ENCODE assay signal across 17 cellular contexts in the genomic region with DNA sequence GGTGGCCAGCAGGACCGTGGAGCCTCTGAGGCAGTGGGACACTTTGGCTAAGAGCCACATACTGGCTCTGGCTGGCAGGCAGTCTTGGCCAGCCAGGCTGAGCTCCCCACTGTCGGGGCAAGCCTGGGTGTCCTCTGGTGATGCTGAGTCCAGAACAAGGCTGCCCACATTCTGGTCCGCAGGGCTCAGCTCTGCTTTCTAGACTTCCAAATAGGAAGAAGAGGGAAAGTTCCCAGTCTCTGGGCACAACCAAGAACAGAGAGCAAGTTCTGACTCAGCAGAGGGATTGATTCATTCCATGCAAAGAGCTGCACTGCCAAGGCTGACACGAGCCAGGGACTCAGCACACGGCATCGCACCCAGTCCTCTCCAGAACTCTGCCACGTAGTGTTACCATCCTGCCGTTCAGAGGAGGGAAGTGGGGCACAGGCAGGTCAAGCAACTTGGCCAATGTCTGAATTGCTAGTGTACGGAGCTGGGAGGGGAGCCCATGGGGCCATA. TPM values are rescaled to one million over a fixed set of nuclear protein-coding genes. Genes with fewer than 3 reads are reported as not detected.
A peak's percentile ranks its signal among the peaks of the same experiment; 100 is the strongest.
DNase-seq lines count a peak whose midpoint lies in the region; ATAC-seq lines count a peak whose summit lies in the region.
"Had no signal": no experiment of that assay in that cellular context is flagged by ENCODE, and none has a peak within 500 bp of the region (broad histone marks: within the 10 kb centered on the region; RNA-seq: fewer than 3 reads in every experiment).

No MANE protein-coding gene starts in this region.

- H3K79me2 ChIP-seq in mesendoderm (ENCODE audit: control insufficient read depth, insufficient read depth, low read length) = no peaks in the 10 kb centered on the region

- DNase-seq in AG08396 (ENCODE audit: low spot score) = peak; percentile 36
- peak; percentile 3 for DNase-seq in HCEC 1CT
- DNase-seq in dermis blood vessel endothelial cell = peak; percentile 51
- DNase-seq in kidney tubule cell (ENCODE audit: low spot score) = peak; percentile 31
- DNase-seq in mesendoderm = no peak
- DNase-seq in activated naive CD4-positive, alpha-beta T cell treated with anti-CD3 and anti-CD28 coated beads, Interleukin-2, amount 50 U/mL, for 72 hours (ENCODE audit: low spot score in 2 of 2) = no peak
- no peak for DNase-seq in NCI-H526 treated with DMSO at 0.1 percent for 48 hours (lab: John Stamatoyannopoulos, UW)
- DNase-seq: heart right ventricle; midbrain; NK-92 treated with Interleukin-12 subunit alpha and Interleukin-12 subunit beta, amount 100 ng/mL, for 24 hours; stimulated activated CD4-positive, alpha-beta T cell treated with anti-CD3 and anti-CD28 coated beads, Interleukin-2, amount 100 ng/mL, for 24 hours had no signal

- no peak overlapping the region for H2AK5ac ChIP-seq in mesendoderm (ENCODE audit: low read length)

- no peak overlapping the region for H2BK15ac ChIP-seq in mesendoderm (replicated peaks; ENCODE audit: low read depth)

- H3K9ac ChIP-seq in mesendoderm (ENCODE audit: low read length) = no peak overlapping the region

- no peak overlapping the region for H2BK5ac ChIP-seq in mesendoderm (ENCODE audit: low read length)

- no peak for ATAC-seq in HG02870 (IDR thresholded peaks at IDR 0.05; ENCODE audit: unreplicated experiment)
- no peak for ATAC-seq in activated naive CD4-positive, alpha-beta T cell treated with anti-CD3 and anti-CD28 coated beads, Interleukin-2, amount 50 U/mL, for 72 hours
- ATAC-seq: activated CD4-positive, CD25-positive, alpha-beta regulatory T cell treated with anti-CD3 and anti-CD28 coated beads, Interleukin-2, amount 50 U/mL, for 24 hours; K562; sciatic nerve had no signal

- H3K36me3 Mint-ChIP-seq in activated naive CD4-positive, alpha-beta T cell treated with anti-CD3 and anti-CD28 coated beads, Interleukin-2, amount 50 U/mL, for 72 hours = no peaks in the 10 kb centered on the region

- no peak overlapping the region for H2BK120ac ChIP-seq in mesendoderm (ENCODE audit: low read depth, low read length)

- H3K9me3 Mint-ChIP-seq in activated naive CD4-positive, alpha-beta T cell treated with anti-CD3 and anti-CD28 coated beads, Interleukin-2, amount 50 U/mL, for 72 hours = no peaks in the 10 kb centered on the region
- H3K9me3 Mint-ChIP-seq: activated T-helper 2 cell treated with anti-CD3 and anti-CD28 coated beads, Interferon-gamma antibody, Interleukin-2, Interleukin-4, amounts not matched to agents 10 μg/mL and 5 μg/mL and 100 μg/mL, durations not matched to agents 14 hours and 24 hours and 36 hours had no signal

- H3K27ac Mint-ChIP-seq in activated naive CD4-positive, alpha-beta T cell treated with anti-CD3 and anti-CD28 coated beads, Interleukin-2, amount 50 U/mL, for 72 hours = no peak overlapping the region
- H3K27ac Mint-ChIP-seq: activated T-helper 2 cell treated with anti-CD3 and anti-CD28 coated beads, Interferon-gamma antibody, Interleukin-2, Interleukin-4, amounts not matched to agents 10 μg/mL and 5 μg/mL and 100 μg/mL, durations not matched to agents 14 hours and 24 hours and 36 hours; B cell had no signal

- H3K56ac ChIP-seq in mesendoderm (ENCODE audit: low read length) = no peak overlapping the region

- H3K4ac ChIP-seq in mesendoderm (ENCODE audit: low read depth, low read length) = no peak overlapping the region

- H3K36me3 ChIP-seq in mesendoderm (ENCODE audit: control insufficient read depth, insufficient read depth, low read length) = no peaks in the 10 kb centered on the region
- H3K36me3 ChIP-seq: heart right ventricle had no signal

- no peaks in the 10 kb centered on the region for H3K27me3 ChIP-seq in mesendoderm (ENCODE audit: insufficient read depth, low read length, poor library complexity)

- H4K5ac ChIP-seq in mesendoderm (ENCODE audit: low read length) = no peak overlapping the region

- no peak overlapping the region for H3K23ac ChIP-seq in mesendoderm (ENCODE audit: low read length)

- no peak overlapping the region for H4K8ac ChIP-seq in mesendoderm (ENCODE audit: low read depth, low read length)

- H3K18ac ChIP-seq in mesendoderm (ENCODE audit: low read length) = no peak overlapping the region

- no peak overlapping the region for H3K27ac ChIP-seq in mesendoderm (ENCODE audit: low read depth, low read length)

- no peak overlapping the region for H3K4me2 ChIP-seq in mesendoderm (ENCODE audit: low read length)

- WGBS in mesendoderm (ENCODE audit: extremely low coverage, insufficient coverage, low lambda C conversion rate) = no CpG with 5 or more reads among the region's 9 CpGs

- H3K4me3 ChIP-seq in mesendoderm (ENCODE audit: low read length) = no peak overlapping the region
- H3K4me3 ChIP-seq: heart right ventricle, K562 had no signal

- no peaks in the 10 kb centered on the region for H3K79me1 ChIP-seq in mesendoderm (ENCODE audit: low read length)

- H3K4me1 ChIP-seq in mesendoderm (ENCODE audit: control insufficient read depth, low read depth, low read length) = no peaks in the 10 kb centered on the region

RNA-seq across cellular contexts. Expression of a gene that starts 58.9 kb away (rescaled TPM):
- 0.34 and 0.60 TPM in 2 replicates for total RNA-seq in dermis blood vessel endothelial cell
- 0.42 TPM for polyA plus RNA-seq in mesendoderm (2013, experiment 1 of 2)
- 0.50 TPM for polyA plus RNA-seq in mesendoderm (2013, experiment 2 of 2)
- total RNA-seq in activated naive CD4-positive, alpha-beta T cell treated with anti-CD3 and anti-CD28 coated beads, Interleukin-2, amount 50 U/mL, for 72 hours = not detected
- total RNA-seq: activated T-helper 2 cell treated with anti-CD3 and anti-CD28 coated beads, Interferon-gamma antibody, Interleukin-2, Interleukin-4, amounts not matched to agents 10 μg/mL and 5 μg/mL and 100 μg/mL, durations not matched to agents 14 hours and 24 hours and 36 hours; K562 had no signal
- polyA plus RNA-seq: K562 had no signal

Comparison
In these comparisons a context has a peak if more than half of its experiments do, and no peak if none do; other contexts are left out.
1. DNase-seq: peak in AG08396 (single experiment), HCEC 1CT (single experiment), dermis blood vessel endothelial cell (single experiment) and kidney tubule cell (single experiment); none in mesendoderm (single experiment), activated naive CD4-positive, alpha-beta T cell treated with anti-CD3 and anti-CD28 coated beads, Interleukin-2, amount 50 U/mL, for 72 hours (0 of 2) and NCI-H526 treated with DMSO at 0.1 percent for 48 hours (single experiment).